Comparison of ENCODE assay signal across 2 cellular contexts in genomic region chr10:127976701-127977367, GRCh38.
TF ChIP-seq lines count a peak whose summit lies in the region.

No MANE protein-coding gene starts in this region.

TF ChIP-seq in HepG2, 621 proteins besides CTCF, POLR2A, EP300 and RAD21 (continued from another document):
- TF ChIP-seq ZNF275 (CRISPR knock-in tag; IDR thresholded peaks at IDR 0.05; ENCODE audit: borderline replicate concordance) (no peak), BRCA1 (CRISPR knock-in tag; IDR thresholded peaks at IDR 0.05) (no peak), ATF7 (IDR thresholded peaks at IDR 0.05) (no peak), ATF7 (CRISPR knock-in tag; IDR thresholded peaks at IDR 0.05) (no peak), ZNF572 (CRISPR knock-in tag; IDR thresholded peaks at IDR 0.05) (no peak), MATR3 (CRISPR knock-in tag; IDR thresholded peaks at IDR 0.05) (no peak), BORCS8-MEF2B (CRISPR knock-in tag; IDR thresholded peaks at IDR 0.05) (no peak), ZNF367 (CRISPR knock-in tag; IDR thresholded peaks at IDR 0.05; ENCODE audit: borderline replicate concordance) (no peak), ZNF335 (CRISPR knock-in tag; IDR thresholded peaks at IDR 0.05) (no peak), KMT2B (CRISPR knock-in tag; IDR thresholded peaks at IDR 0.05) (no peak), ZSCAN30 (CRISPR knock-in tag; IDR thresholded peaks at IDR 0.05) (no peak), MTA1 (CRISPR knock-in tag; IDR thresholded peaks at IDR 0.05; ENCODE audit: borderline replicate concordance) (no peak), MAFK (conservative IDR thresholded peaks at IDR 0.05 in 1 of 2, IDR thresholded peaks at IDR 0.05 in 1 of 2; ENCODE audit: low read length in 2 of 2) (no peak), CHCHD3 (CRISPR knock-in tag; IDR thresholded peaks at IDR 0.05) (no peak), ZNF781 (CRISPR knock-in tag; IDR thresholded peaks at IDR 0.05; ENCODE audit: borderline replicate concordance, not compliant biosample characterization) (no peak), ZNF274 (CRISPR knock-in tag; IDR thresholded peaks at IDR 0.05) (no peak)
- TF ChIP-seq, protein P1, sequence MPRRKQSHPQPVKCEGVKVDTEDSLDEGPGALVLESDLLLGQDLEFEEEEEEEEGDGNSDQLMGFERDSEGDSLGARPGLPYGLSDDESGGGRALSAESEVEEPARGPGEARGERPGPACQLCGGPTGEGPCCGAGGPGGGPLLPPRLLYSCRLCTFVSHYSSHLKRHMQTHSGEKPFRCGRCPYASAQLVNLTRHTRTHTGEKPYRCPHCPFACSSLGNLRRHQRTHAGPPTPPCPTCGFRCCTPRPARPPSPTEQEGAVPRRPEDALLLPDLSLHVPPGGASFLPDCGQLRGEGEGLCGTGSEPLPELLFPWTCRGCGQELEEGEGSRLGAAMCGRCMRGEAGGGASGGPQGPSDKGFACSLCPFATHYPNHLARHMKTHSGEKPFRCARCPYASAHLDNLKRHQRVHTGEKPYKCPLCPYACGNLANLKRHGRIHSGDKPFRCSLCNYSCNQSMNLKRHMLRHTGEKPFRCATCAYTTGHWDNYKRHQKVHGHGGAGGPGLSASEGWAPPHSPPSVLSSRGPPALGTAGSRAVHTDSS (CRISPR knock-in tag; conservative IDR thresholded peaks at IDR 0.05), result no peak
- TF ChIP-seq, protein P2, sequence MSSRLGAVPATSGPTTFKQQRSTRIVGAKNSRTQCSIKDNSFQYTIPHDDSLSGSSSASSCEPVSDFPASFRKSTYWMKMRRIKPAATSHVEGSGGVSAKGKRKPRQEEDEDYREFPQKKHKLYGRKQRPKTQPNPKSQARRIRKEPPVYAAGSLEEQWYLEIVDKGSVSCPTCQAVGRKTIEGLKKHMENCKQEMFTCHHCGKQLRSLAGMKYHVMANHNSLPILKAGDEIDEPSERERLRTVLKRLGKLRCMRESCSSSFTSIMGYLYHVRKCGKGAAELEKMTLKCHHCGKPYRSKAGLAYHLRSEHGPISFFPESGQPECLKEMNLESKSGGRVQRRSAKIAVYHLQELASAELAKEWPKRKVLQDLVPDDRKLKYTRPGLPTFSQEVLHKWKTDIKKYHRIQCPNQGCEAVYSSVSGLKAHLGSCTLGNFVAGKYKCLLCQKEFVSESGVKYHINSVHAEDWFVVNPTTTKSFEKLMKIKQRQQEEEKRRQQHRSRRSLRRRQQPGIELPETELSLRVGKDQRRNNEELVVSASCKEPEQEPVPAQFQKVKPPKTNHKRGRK (CRISPR knock-in tag; IDR thresholded peaks at IDR 0.05), result no peak

TF ChIP-seq in WTC11, 78 proteins besides CTCF, POLR2A, EP300 and RAD21 (continued from another document):
- TF ChIP-seq, protein P3, sequence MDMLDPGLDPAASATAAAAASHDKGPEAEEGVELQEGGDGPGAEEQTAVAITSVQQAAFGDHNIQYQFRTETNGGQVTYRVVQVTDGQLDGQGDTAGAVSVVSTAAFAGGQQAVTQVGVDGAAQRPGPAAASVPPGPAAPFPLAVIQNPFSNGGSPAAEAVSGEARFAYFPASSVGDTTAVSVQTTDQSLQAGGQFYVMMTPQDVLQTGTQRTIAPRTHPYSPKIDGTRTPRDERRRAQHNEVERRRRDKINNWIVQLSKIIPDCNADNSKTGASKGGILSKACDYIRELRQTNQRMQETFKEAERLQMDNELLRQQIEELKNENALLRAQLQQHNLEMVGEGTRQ (CRISPR knock-in tag; IDR thresholded peaks at IDR 0.05), result no peak
